In the genomic region with DNA sequence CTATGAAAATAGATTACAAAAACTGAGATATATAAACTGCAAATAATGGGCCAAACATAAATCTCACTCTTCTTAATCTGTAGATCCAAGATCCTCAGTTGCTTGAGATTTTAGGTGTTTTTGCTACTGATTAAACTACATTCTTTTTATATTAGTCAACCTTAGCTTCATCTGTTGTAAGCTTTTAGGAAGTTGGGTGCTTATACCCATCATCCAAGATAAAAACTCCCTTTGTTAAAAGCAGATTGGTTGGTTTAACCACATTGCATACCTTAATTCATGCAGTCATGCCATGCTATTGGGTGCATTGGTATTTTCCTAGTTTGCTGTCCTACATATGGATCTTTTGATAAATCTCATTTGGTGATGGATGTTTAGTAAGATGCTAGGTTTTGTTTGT, we compare ENCODE assay signal across 23 cellular contexts. TPM values are rescaled to one million over a fixed set of nuclear protein-coding genes. Genes with fewer than 3 reads are reported as not detected.
DNase-seq lines count a peak whose midpoint lies in the region; ATAC-seq and TF ChIP-seq lines count a peak whose summit lies in the region.
"Had no signal": no experiment of that assay in that cellular context is flagged by ENCODE, and none has a peak within 500 bp of the region (broad histone marks: within the 10 kb centered on the region; RNA-seq: fewer than 3 reads in every experiment).

No MANE protein-coding gene starts in this region.

- H3K27me3 ChIP-seq in PC-9 (ENCODE audit: insufficient read depth, low read depth) = no peaks in the 10 kb centered on the region
- H3K27me3 ChIP-seq in MM.1S (replicated peaks; ENCODE audit: insufficient read depth, low read length) = no peaks in the 10 kb centered on the region
- H3K27me3 ChIP-seq: BLaER1 treated with 17β-estradiol and CSF1 and Interleukin-3, amounts not matched to agents 10 nM and 100 nM; pancreas; tibial artery had no signal

- BruUV-seq in PC-9 (replicated peaks; lab: Mats Ljungman, UMichigan) = no TSS peak

- 0 out of 2 replicates have a peak overlapping the region, but pooled peaks have one; percentile 8 for H3K27ac ChIP-seq in PC-9
- no peak overlapping the region for H3K27ac ChIP-seq in MM.1S (ENCODE audit: low read length)
- H3K27ac ChIP-seq: BLaER1 treated with 17β-estradiol and CSF1 and Interleukin-3, amounts not matched to agents 10 nM and 100 nM; pancreas; tibial artery had no signal

- peak; percentile 28 for DNase-seq in GM03348 (ENCODE audit: low spot score)
- peak in 1 of 2 experiments; percentile 66 for DNase-seq in PC-9
- peak; percentile 19 for DNase-seq in epithelial cell of esophagus (ENCODE audit: low read depth)
- peak; percentile 18 for DNase-seq in renal cortical epithelial cell (ENCODE audit: low read depth)
- DNase-seq in 8988T = no peak
- no peak for DNase-seq in MM.1S
- DNase-seq: activated CD4-positive, alpha-beta T cell treated with anti-CD3 and anti-CD28 coated beads for 36 hours; effector memory CD4-positive, alpha-beta T cell; GF-D8; hippocampal formation; left cardiac atrium; naive thymus-derived CD8-positive, alpha-beta T cell; NCI-H1930; NCI-H446; pancreas; stimulated activated CD4-positive, alpha-beta T cell treated with anti-CD3 and anti-CD28 coated beads, Interleukin-2, amount 100 ng/mL, for 24 hours; stimulated activated naive CD8-positive, alpha-beta T cell treated with anti-CD3 and anti-CD28 coated beads, Interleukin-15, Interleukin-2, amounts not matched to agents 100 U/mL and 50 U/mL, for 24 hours; tibial artery had no signal

- POLR2A ChIA-PET in PC-9 (lab: Charles Lee; ENCODE audit: unreplicated experiment) = no interaction called here

- CTCF ChIA-PET in PC-9 (lab: Charles Lee) = no interaction called here

- H3F3A ChIP-seq in PC-9 (ENCODE audit: insufficient read depth, low read depth) (no peaks in the 10 kb centered on the region; the same call in none of the 2 replicates), MM.1S (ENCODE audit: insufficient read depth, low read length) (no peaks in the 10 kb centered on the region)

- no peak for ATAC-seq in HG03460 (IDR thresholded peaks at IDR 0.05; ENCODE audit: unreplicated experiment)
- ATAC-seq: activated CD4-positive, alpha-beta T cell treated with anti-CD3 and anti-CD28 coated beads for 36 hours; GM12878; HCT116; left cardiac atrium; naive thymus-derived CD8-positive, alpha-beta T cell; pancreas; SK-N-SH treated with all-trans-retinoic acid at 6 μM for 48 hours; stimulated activated naive CD8-positive, alpha-beta T cell treated with anti-CD3 and anti-CD28 coated beads, Interleukin-15, Interleukin-2, amounts not matched to agents 100 U/mL and 50 U/mL, for 24 hours had no signal

- no peak overlapping the region for H3K9ac ChIP-seq in MM.1S (ENCODE audit: low read length)
- H3K9ac ChIP-seq: BLaER1 treated with 17β-estradiol and CSF1 and Interleukin-3, amounts not matched to agents 10 nM and 100 nM had no signal

- H3K4me3 ChIP-seq in PC-9 (no peak overlapping the region), epithelial cell of esophagus (ENCODE audit: low read length) (no peak overlapping the region), MM.1S (ENCODE audit: low read length) (no peak overlapping the region)
- H3K4me3 ChIP-seq: BLaER1 treated with 17β-estradiol and CSF1 and Interleukin-3, amounts not matched to agents 10 nM and 100 nM; GM12878; pancreas; tibial artery had no signal

- H3K9me3 ChIP-seq in PC-9 (ENCODE audit: insufficient read depth, low read depth) (no peaks in the 10 kb centered on the region), MM.1S (replicated peaks; ENCODE audit: insufficient read depth, low read length) (no peaks in the 10 kb centered on the region)
- H3K9me3 ChIP-seq: pancreas, tibial artery had no signal

- H3K4me1 ChIP-seq in PC-9 (replicated peaks; ENCODE audit: insufficient read depth) (peaks cover 7% of the 10 kb centered on the region; the same call in 1 of the 2 replicates), MM.1S (ENCODE audit: low read length) (no peaks in the 10 kb centered on the region)
- H3K4me1 ChIP-seq: BLaER1 treated with 17β-estradiol and CSF1 and Interleukin-3, amounts not matched to agents 10 nM and 100 nM; pancreas; tibial artery had no signal

- H3K9me2 ChIP-seq in PC-9 (ENCODE audit: insufficient read depth) (no peaks in the 10 kb centered on the region), MM.1S (replicated peaks; ENCODE audit: insufficient read depth, low read length) (no peaks in the 10 kb centered on the region)

- peaks cover 21% of the 10 kb centered on the region for H3K36me3 ChIP-seq in PC-9 (ENCODE audit: low read depth)
- peaks cover 7% of the 10 kb centered on the region for H3K36me3 ChIP-seq in MM.1S (replicated peaks; ENCODE audit: insufficient read depth, low read length)
- H3K36me3 ChIP-seq: pancreas had no signal

- H4K20me1 ChIP-seq in PC-9 (ENCODE audit: insufficient read depth) = no peaks in the 10 kb centered on the region
- no peaks in the 10 kb centered on the region for H4K20me1 ChIP-seq in MM.1S (ENCODE audit: insufficient read depth, low read length)

- intact Hi-C loops in PC-9 (cut with micrococcal nuclease; ENCODE audit: unreplicated experiment) = no loop called here

- H3K79me2 ChIP-seq in PC-9 (ENCODE audit: low read depth) = no peaks in the 10 kb centered on the region
- no peaks in the 10 kb centered on the region for H3K79me2 ChIP-seq in MM.1S (ENCODE audit: low read length)

- TF ChIP-seq CTCF in PC-9 (conservative IDR thresholded peaks at IDR 0.05) (no peak), epithelial cell of esophagus (IDR thresholded peaks at IDR 0.05; ENCODE audit: insufficient read depth, low read depth, low read length, missing control alignments) (no peak), MM.1S (IDR thresholded peaks at IDR 0.05; ENCODE audit: low read length) (no peak)

- H3K4me2 ChIP-seq in PC-9 (no peak overlapping the region), MM.1S (ENCODE audit: low read depth, low read length) (no peak overlapping the region)
- H3K4me2 ChIP-seq: BLaER1 treated with 17β-estradiol and CSF1 and Interleukin-3, amounts not matched to agents 10 nM and 100 nM had no signal

- H2AFZ ChIP-seq in PC-9 = no peak overlapping the region
- H2AFZ ChIP-seq in MM.1S (ENCODE audit: low read length) = no peak overlapping the region

RNA-seq across cellular contexts. Expression of a gene that starts 46.2 kb away (rescaled TPM):
- total RNA-seq in PC-9 (2021) = 29.0 and 29.4 TPM in 2 replicates
- 37.2 and 60.2 TPM in 2 replicates for total RNA-seq in renal cortical epithelial cell

RNA-seq across cellular contexts. Expression of a gene that starts 57.9 kb away (rescaled TPM):
- total RNA-seq in PC-9 (2021) (49.2 and 74.2 TPM in 2 replicates), renal cortical epithelial cell (34.7 and 61.2 TPM in 2 replicates)

Comparison
In these comparisons a context has a peak if more than half of its experiments do, and no peak if none do; other contexts are left out.
1. DNase-seq: peak in GM03348 (single experiment), epithelial cell of esophagus (single experiment) and renal cortical epithelial cell (single experiment); none in 8988T (single experiment) and MM.1S (single experiment).